ENCODE assay signal across 19 cellular contexts in genomic region chr5:30894811-30895210, GRCh38.
DNase-seq lines count a peak whose midpoint lies in the region; FAIRE-seq lines count a peak whose summit lies in the region.
"Had no signal": no experiment of that assay in that cellular context is flagged by ENCODE, and none has a peak within 500 bp of the region (broad histone marks: within the 10 kb centered on the region; RNA-seq: fewer than 3 reads in every experiment).

No MANE protein-coding gene starts in this region.

- DNase-seq in HTR-8/SVneo (ENCODE audit: insufficient read length, low spot score) (peak; percentile 34), amniotic epithelial cell (ENCODE audit: low read depth) (peak; percentile 66), fibroblast of the conjunctiva (ENCODE audit: low read depth) (peak; percentile 0), superior temporal gyrus (ENCODE audit: extremely low spot score) (peak; percentile 18), NCI-H345 (lab: John Stamatoyannopoulos, UW) (no peak)
- no peak for DNase-seq in activated naive CD4-positive, alpha-beta T cell treated with anti-CD3 and anti-CD28 coated beads, Interleukin-2, amount 10 ng/mL, durations not matched to agents 7 days and 5 days
- DNase-seq in stimulated activated CD4-positive, alpha-beta T cell treated with anti-CD3 and anti-CD28 coated beads, Interleukin-2, amount 100 ng/mL, for 24 hours, result no peak
- DNase-seq: activated CD4-positive, CD25-positive, alpha-beta regulatory T cell; activated naive CD4-positive, alpha-beta T cell treated with anti-CD3 and anti-CD28 coated beads for 36 hours; dermis blood vessel endothelial cell; DND-41; NCI-H1694; NCI-H524; nephron progenitor cell; ovary; Peyer's patch; retina; small intestine had no signal

- H3K4me3 Mint-ChIP-seq in activated naive CD4-positive, alpha-beta T cell treated with anti-CD3 and anti-CD28 coated beads, Interleukin-2, amount 10 ng/mL, durations not matched to agents 7 days and 5 days, result no peak overlapping the region
- H3K4me3 Mint-ChIP-seq: activated naive CD4-positive, alpha-beta T cell treated with anti-CD3 and anti-CD28 coated beads for 36 hours; nephron progenitor cell had no signal

- peaks cover 9% of the 10 kb centered on the region for H3K9me3 Mint-ChIP-seq in activated naive CD4-positive, alpha-beta T cell treated with anti-CD3 and anti-CD28 coated beads, Interleukin-2, amount 10 ng/mL, durations not matched to agents 7 days and 5 days
- H3K9me3 Mint-ChIP-seq: activated naive CD4-positive, alpha-beta T cell treated with anti-CD3 and anti-CD28 coated beads for 36 hours; nephron progenitor cell had no signal

- H3K27me3 Mint-ChIP-seq in activated naive CD4-positive, alpha-beta T cell treated with anti-CD3 and anti-CD28 coated beads, Interleukin-2, amount 10 ng/mL, durations not matched to agents 7 days and 5 days, result no peaks in the 10 kb centered on the region

- no peaks in the 10 kb centered on the region for H3K36me3 Mint-ChIP-seq in activated naive CD4-positive, alpha-beta T cell treated with anti-CD3 and anti-CD28 coated beads, Interleukin-2, amount 10 ng/mL, durations not matched to agents 7 days and 5 days

- peak; percentile 23 for FAIRE-seq in HTR-8/SVneo (lab: Jason Lieb, UNC)
- FAIRE-seq: GM18507, small intestine had no signal

- H3K4me1 Mint-ChIP-seq in activated naive CD4-positive, alpha-beta T cell treated with anti-CD3 and anti-CD28 coated beads, Interleukin-2, amount 10 ng/mL, durations not matched to agents 7 days and 5 days, result no peaks in the 10 kb centered on the region
- H3K4me1 Mint-ChIP-seq: nephron progenitor cell had no signal

- H3K27ac Mint-ChIP-seq in activated naive CD4-positive, alpha-beta T cell treated with anti-CD3 and anti-CD28 coated beads, Interleukin-2, amount 10 ng/mL, durations not matched to agents 7 days and 5 days, result no peak overlapping the region
- H3K27ac Mint-ChIP-seq: activated naive CD4-positive, alpha-beta T cell treated with anti-CD3 and anti-CD28 coated beads for 36 hours; nephron progenitor cell had no signal

- CTCF ChIA-PET in activated naive CD4-positive, alpha-beta T cell treated with anti-CD3 and anti-CD28 coated beads, Interleukin-2, amount 10 ng/mL, durations not matched to agents 7 days and 5 days (lab: Charles Lee), result no interaction called here

Comparison
In these comparisons a context has a peak if more than half of its experiments do, and no peak if none do; other contexts are left out.
1. DNase-seq: peak in HTR-8/SVneo (single experiment), amniotic epithelial cell (single experiment), fibroblast of the conjunctiva (single experiment) and superior temporal gyrus (single experiment); none in NCI-H345 (single experiment), activated naive CD4-positive, alpha-beta T cell treated with anti-CD3 and anti-CD28 coated beads, Interleukin-2, amount 10 ng/mL, durations not matched to agents 7 days and 5 days (single experiment) and stimulated activated CD4-positive, alpha-beta T cell treated with anti-CD3 and anti-CD28 coated beads, Interleukin-2, amount 100 ng/mL, for 24 hours (0 of 2).